ENCODE assay signal across 8 cellular contexts in genomic region chr4:6278801-6279197, GRCh38. TPM values are rescaled to one million over a fixed set of nuclear protein-coding genes. Genes with fewer than 3 reads are reported as not detected.
A peak's percentile ranks its signal among the peaks of the same experiment; 100 is the strongest.
DNase-seq lines count a peak whose midpoint lies in the region; ATAC-seq, FAIRE-seq and TF ChIP-seq lines count a peak whose summit lies in the region.

No MANE protein-coding gene starts in this region.

- H3K27ac Mint-ChIP-seq in activated naive CD8-positive, alpha-beta T cell treated with anti-CD3 and anti-CD28 coated beads, Interleukin-2, amount 10 ng/mL, durations not matched to agents 7 days and 5 days: no peak overlapping the region
- no peak overlapping the region for H3K27ac Mint-ChIP-seq in GM23338

- POLR2A ChIA-PET in activated naive CD8-positive, alpha-beta T cell treated with anti-CD3 and anti-CD28 coated beads, Interleukin-2, amount 10 ng/mL, durations not matched to agents 7 days and 5 days (lab: Charles Lee): no interaction called here

- no peaks in the 10 kb centered on the region for H3K27me3 ChIP-seq in GM23338 (ENCODE audit: insufficient read depth)

- no peak overlapping the region for H3K4me2 ChIP-seq in GM23338

- peaks cover 5% of the 10 kb centered on the region for H3K4me1 Mint-ChIP-seq in activated naive CD8-positive, alpha-beta T cell treated with anti-CD3 and anti-CD28 coated beads, Interleukin-2, amount 10 ng/mL, durations not matched to agents 7 days and 5 days
- H3K4me1 Mint-ChIP-seq in GM23338: peaks cover 11% of the 10 kb centered on the region

- H3K79me2 ChIP-seq in GM23338 (replicated peaks; ENCODE audit: insufficient read depth): peaks cover 11% of the 10 kb centered on the region

- ATAC-seq in HG02973 (IDR thresholded peaks at IDR 0.05; ENCODE audit: unreplicated experiment) (peak; percentile 89), GM23338 (no peak)
- ATAC-seq in activated naive CD8-positive, alpha-beta T cell treated with anti-CD3 and anti-CD28 coated beads, Interleukin-2, amount 10 ng/mL, durations not matched to agents 7 days and 5 days (ENCODE audit: low read depth): peak; percentile 75

- no peaks in the 10 kb centered on the region for H3K9me2 ChIP-seq in GM23338 (ENCODE audit: insufficient read depth)

- peaks cover 9% of the 10 kb centered on the region; the same call in 1 of the 2 replicates for H3K4me1 ChIP-seq in GM23338 (ENCODE audit: insufficient read depth)

- no peaks in the 10 kb centered on the region for H3K9me3 Mint-ChIP-seq in activated naive CD8-positive, alpha-beta T cell treated with anti-CD3 and anti-CD28 coated beads, Interleukin-2, amount 10 ng/mL, durations not matched to agents 7 days and 5 days
- no peaks in the 10 kb centered on the region; the same call in 2 of the 3 replicates for H3K9me3 Mint-ChIP-seq in GM23338

- H4K20me1 ChIP-seq in GM23338 (replicated peaks; ENCODE audit: insufficient read depth): 0 out of 2 replicates have a peak, but pooled peaks cover 1% of the 10 kb centered on the region

- H3K4me3 ChIP-seq in GM23338: no peak overlapping the region

- no peak for TF ChIP-seq CTCF in GM23338 (conservative IDR thresholded peaks at IDR 0.05; ENCODE audit: low read depth in 2 of 2)

- DNase-seq in GM19239 (ENCODE audit: insufficient read length, low spot score) (peak; percentile 84), mucosa of gallbladder (ENCODE audit: low spot score) (peak; percentile 73), GM23338 (ENCODE audit: low spot score) (no peak), NCI-H146 treated with DMSO at 0.1 percent for 48 hours (lab: John Stamatoyannopoulos, UW; ENCODE audit: unreplicated experiment) (no peak), amniotic stem cell (lab: John Stamatoyannopoulos, UW) (no peak)
- DNase-seq in activated naive CD8-positive, alpha-beta T cell treated with anti-CD3 and anti-CD28 coated beads, Interleukin-2, amount 10 ng/mL, durations not matched to agents 7 days and 5 days: no peak
- DNase-seq in effector CD4-positive, alpha-beta T cell: no peak

- H3K4me3 Mint-ChIP-seq in activated naive CD8-positive, alpha-beta T cell treated with anti-CD3 and anti-CD28 coated beads, Interleukin-2, amount 10 ng/mL, durations not matched to agents 7 days and 5 days: no peak overlapping the region
- H3K4me3 Mint-ChIP-seq in GM23338: no peak overlapping the region

- no peak overlapping the region for H3K27ac ChIP-seq in GM23338 (ENCODE audit: low read depth)

- no peaks in the 10 kb centered on the region for H3K36me3 Mint-ChIP-seq in activated naive CD8-positive, alpha-beta T cell treated with anti-CD3 and anti-CD28 coated beads, Interleukin-2, amount 10 ng/mL, durations not matched to agents 7 days and 5 days
- H3K36me3 Mint-ChIP-seq in GM23338 (ENCODE audit: low read depth): no peaks in the 10 kb centered on the region

- no peaks in the 10 kb centered on the region for H3F3A ChIP-seq in GM23338 (replicated peaks; ENCODE audit: low read depth)

- H3K27me3 Mint-ChIP-seq in activated naive CD8-positive, alpha-beta T cell treated with anti-CD3 and anti-CD28 coated beads, Interleukin-2, amount 10 ng/mL, durations not matched to agents 7 days and 5 days: peaks cover 9% of the 10 kb centered on the region
- H3K27me3 Mint-ChIP-seq in GM23338 (ENCODE audit: insufficient read depth, low read depth, poor library complexity): peaks cover 9% of the 10 kb centered on the region

- H2AFZ ChIP-seq in GM23338: no peak overlapping the region

- no peaks in the 10 kb centered on the region for H3K36me3 ChIP-seq in GM23338 (ENCODE audit: insufficient read depth)

- FAIRE-seq in GM19239 (lab: Jason Lieb, UNC): peak; percentile 96

TF ChIP-seq in GM23338, 12 proteins besides CTCF, POLR2A, EP300 and RAD21:
- TF ChIP-seq ZNF114 (CRISPR knock-in tag; IDR thresholded peaks at IDR 0.05) (no peak), STAT1 (IDR thresholded peaks at IDR 0.05; ENCODE audit: unreplicated experiment) (no peak), POLR2AphosphoS5 (IDR thresholded peaks at IDR 0.05; ENCODE audit: low read depth) (no peak), JUNB (IDR thresholded peaks at IDR 0.05; ENCODE audit: unreplicated experiment) (no peak), EZH2phosphoT487 (IDR thresholded peaks at IDR 0.05; ENCODE audit: unreplicated experiment) (no peak)

RNA-seq across cellular contexts. Expression of gene WFS1, which starts 9.1 kb away (rescaled TPM):
- total RNA-seq in activated naive CD8-positive, alpha-beta T cell treated with anti-CD3 and anti-CD28 coated beads, Interleukin-2, amount 10 ng/mL, durations not matched to agents 7 days and 5 days: 1 to 10 TPM; 2.3 to 2.4 TPM
- 109 TPM for total RNA-seq in mucosa of gallbladder
- total RNA-seq in GM23338 (2014; rRNA removed; shearing (Covaris generic)): 42.3 and 45.4 TPM in 2 replicates
- 24.2 and 24.7 TPM in 2 replicates for polyA plus RNA-seq in GM23338 (2016; fragmentation: Nextera tagmentation; extraction: Ambion mirVana)

Comparison
In these comparisons a context has a peak if more than half of its experiments do, and no peak if none do; other contexts are left out.
1. DNase-seq: peak in GM19239 (single experiment) and mucosa of gallbladder (single experiment); none in activated naive CD8-positive, alpha-beta T cell treated with anti-CD3 and anti-CD28 coated beads, Interleukin-2, amount 10 ng/mL, durations not matched to agents 7 days and 5 days (single experiment), GM23338 (single experiment), NCI-H146 treated with DMSO at 0.1 percent for 48 hours (single experiment), amniotic stem cell (single experiment) and effector CD4-positive, alpha-beta T cell (single experiment).
2. RNA of gene WFS1, which starts 9.1 kb away (total RNA-seq): 109 TPM in mucosa of gallbladder (single experiment) and 42.3 to 45.4 TPM in GM23338; 2.3 to 2.4 TPM in activated naive CD8-positive, alpha-beta T cell treated with anti-CD3 and anti-CD28 coated beads, Interleukin-2, amount 10 ng/mL, durations not matched to agents 7 days and 5 days; every median in the first group is over 10 times any median in the second.